In the genomic region with DNA sequence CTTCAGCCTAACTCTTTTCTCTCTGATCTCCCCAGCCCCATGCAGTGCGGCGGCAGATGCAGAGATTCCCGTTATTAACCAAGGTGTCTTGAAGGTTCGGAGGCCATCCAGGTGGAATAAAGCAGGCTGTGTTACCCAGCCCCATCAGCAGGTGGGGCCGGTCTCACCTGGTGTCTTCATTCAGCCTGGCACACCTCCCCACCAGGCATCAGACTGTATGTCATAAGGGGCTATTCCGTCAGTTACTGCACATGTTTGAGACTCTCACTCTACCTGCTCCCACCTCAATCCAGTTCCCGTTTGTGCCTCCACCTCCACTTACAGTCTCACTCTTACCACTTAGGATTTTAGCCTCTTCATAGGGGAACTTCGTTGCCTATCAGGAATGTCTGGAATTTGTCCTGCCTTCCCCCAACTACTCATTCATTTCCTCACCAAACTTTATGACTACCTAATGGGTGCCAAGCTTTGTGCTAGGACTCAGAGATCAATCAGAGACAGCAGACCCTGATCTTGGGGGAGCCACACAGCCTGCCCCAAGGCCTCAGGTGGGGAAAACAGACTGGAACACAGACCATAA, we compare ENCODE assay signal across 1 cellular context.
A peak's percentile ranks its signal among the peaks of the same experiment; 100 is the strongest.
TF ChIP-seq lines count a peak whose summit lies in the region.

No MANE protein-coding gene starts in this region.

TF ChIP-seq in HepG2, 621 proteins besides CTCF, POLR2A, EP300 and RAD21 (continued from another document and continues in another):
- TF ChIP-seq HDAC2 (CRISPR knock-in tag; IDR thresholded peaks at IDR 0.05) (peak; percentile 42; the same call in 1 of the 2 replicates), RARA (CRISPR knock-in tag; IDR thresholded peaks at IDR 0.05) (no peak), NFE2 (CRISPR knock-in tag; IDR thresholded peaks at IDR 0.05) (no peak), ZNF616 (CRISPR knock-in tag; IDR thresholded peaks at IDR 0.05; ENCODE audit: low read depth) (no peak), ZNF749 (CRISPR knock-in tag; IDR thresholded peaks at IDR 0.05; ENCODE audit: borderline replicate concordance) (no peak), KMT2A (CRISPR knock-in tag; IDR thresholded peaks at IDR 0.05) (0 out of 2 replicates have a peak, but pooled peaks have one; percentile 51), ZSCAN21 (CRISPR knock-in tag; IDR thresholded peaks at IDR 0.05; ENCODE audit: borderline replicate concordance) (no peak), GZF1 (CRISPR knock-in tag; IDR thresholded peaks at IDR 0.05) (no peak), ZSCAN9 (CRISPR knock-in tag; IDR thresholded peaks at IDR 0.05; ENCODE audit: borderline replicate concordance) (peak; percentile 18; the same call in 1 of the 2 replicates), RNF2 (conservative IDR thresholded peaks at IDR 0.05; ENCODE audit: low read depth) (no peak), SALL1 (CRISPR knock-in tag; IDR thresholded peaks at IDR 0.05) (0 out of 2 replicates have a peak, but pooled peaks have one; percentile 33), ARNTL (CRISPR knock-in tag; IDR thresholded peaks at IDR 0.05) (0 out of 2 replicates have a peak, but pooled peaks have one; percentile 33), RCOR2 (CRISPR knock-in tag; IDR thresholded peaks at IDR 0.05) (peak; percentile 30; the same call in 1 of the 2 replicates), ZNF570 (CRISPR knock-in tag; IDR thresholded peaks at IDR 0.05; ENCODE audit: borderline replicate concordance) (no peak), MAFG (CRISPR knock-in tag; IDR thresholded peaks at IDR 0.05) (no peak), ZZZ3 (CRISPR knock-in tag; IDR thresholded peaks at IDR 0.05; ENCODE audit: borderline replicate concordance) (no peak), ZSCAN25 (CRISPR knock-in tag; IDR thresholded peaks at IDR 0.05) (no peak), ZNF768 (CRISPR knock-in tag; IDR thresholded peaks at IDR 0.05) (0 out of 2 replicates have a peak, but pooled peaks have one; percentile 26), KAT8 (CRISPR knock-in tag; IDR thresholded peaks at IDR 0.05) (no peak), ZNF605 (CRISPR knock-in tag; IDR thresholded peaks at IDR 0.05) (0 out of 2 replicates have a peak, but pooled peaks have one; percentile 23), FOXA3 (CRISPR knock-in tag; IDR thresholded peaks at IDR 0.05) (0 out of 2 replicates have a peak, but pooled peaks have one; percentile 21), KMT2B (CRISPR knock-in tag; IDR thresholded peaks at IDR 0.05) (no peak), ZMYM2 (CRISPR knock-in tag; IDR thresholded peaks at IDR 0.05) (peak; percentile 72), ZNF687 (CRISPR knock-in tag; IDR thresholded peaks at IDR 0.05) (peak; percentile 32; the same call in 1 of the 2 replicates), ZBTB38 (CRISPR knock-in tag; IDR thresholded peaks at IDR 0.05) (peak; percentile 75; the same call in 1 of the 2 replicates), FOXP1 (IDR thresholded peaks at IDR 0.05) (no peak), FOXP1 (CRISPR knock-in tag; IDR thresholded peaks at IDR 0.05) (no peak), ZSCAN12 (CRISPR knock-in tag; IDR thresholded peaks at IDR 0.05) (no peak), ZNF567 (CRISPR knock-in tag; IDR thresholded peaks at IDR 0.05; ENCODE audit: borderline replicate concordance) (no peak), TEAD3 (CRISPR knock-in tag; optimal IDR thresholded peaks at IDR 0.05; ENCODE audit: borderline replicate concordance) (peak; percentile 53), MLLT10 (CRISPR knock-in tag; IDR thresholded peaks at IDR 0.05) (no peak), ARID5B (CRISPR knock-in tag; IDR thresholded peaks at IDR 0.05) (peak; percentile 59), ZNF10 (CRISPR knock-in tag; IDR thresholded peaks at IDR 0.05; ENCODE audit: borderline replicate concordance, low read depth) (no peak), ZMYM3 (CRISPR knock-in tag; IDR thresholded peaks at IDR 0.05) (peak; percentile 51), PCBP1 (IDR thresholded peaks at IDR 0.05; ENCODE audit: borderline replicate concordance, low read depth, low read length) (no peak), HOXA3 (CRISPR knock-in tag; IDR thresholded peaks at IDR 0.05) (no peak), ZFP90 (CRISPR knock-in tag; IDR thresholded peaks at IDR 0.05; ENCODE audit: borderline replicate concordance) (no peak), PHB2 (IDR thresholded peaks at IDR 0.05; ENCODE audit: partially characterized antibody) (no peak), CREB1 (IDR thresholded peaks at IDR 0.05) (no peak), CREB1 (CRISPR knock-in tag; IDR thresholded peaks at IDR 0.05) (peak; percentile 44; the same call in 1 of the 2 replicates), HDAC1 (CRISPR knock-in tag; IDR thresholded peaks at IDR 0.05) (no peak), FOSL1 (CRISPR knock-in tag; IDR thresholded peaks at IDR 0.05; ENCODE audit: borderline replicate concordance) (no peak), FOSL2 (CRISPR knock-in tag; IDR thresholded peaks at IDR 0.05) (peak; percentile 23; the same call in 1 of the 2 replicates), MTF1 (CRISPR knock-in tag; IDR thresholded peaks at IDR 0.05) (no peak)
- TF ChIP-seq, protein P1, sequence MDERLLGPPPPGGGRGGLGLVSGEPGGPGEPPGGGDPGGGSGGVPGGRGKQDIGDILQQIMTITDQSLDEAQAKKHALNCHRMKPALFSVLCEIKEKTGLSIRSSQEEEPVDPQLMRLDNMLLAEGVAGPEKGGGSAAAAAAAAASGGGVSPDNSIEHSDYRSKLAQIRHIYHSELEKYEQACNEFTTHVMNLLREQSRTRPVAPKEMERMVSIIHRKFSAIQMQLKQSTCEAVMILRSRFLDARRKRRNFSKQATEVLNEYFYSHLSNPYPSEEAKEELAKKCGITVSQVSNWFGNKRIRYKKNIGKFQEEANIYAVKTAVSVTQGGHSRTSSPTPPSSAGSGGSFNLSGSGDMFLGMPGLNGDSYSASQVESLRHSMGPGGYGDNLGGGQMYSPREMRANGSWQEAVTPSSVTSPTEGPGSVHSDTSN (CRISPR knock-in tag; IDR thresholded peaks at IDR 0.05), result no peak
- TF ChIP-seq, protein P2, sequence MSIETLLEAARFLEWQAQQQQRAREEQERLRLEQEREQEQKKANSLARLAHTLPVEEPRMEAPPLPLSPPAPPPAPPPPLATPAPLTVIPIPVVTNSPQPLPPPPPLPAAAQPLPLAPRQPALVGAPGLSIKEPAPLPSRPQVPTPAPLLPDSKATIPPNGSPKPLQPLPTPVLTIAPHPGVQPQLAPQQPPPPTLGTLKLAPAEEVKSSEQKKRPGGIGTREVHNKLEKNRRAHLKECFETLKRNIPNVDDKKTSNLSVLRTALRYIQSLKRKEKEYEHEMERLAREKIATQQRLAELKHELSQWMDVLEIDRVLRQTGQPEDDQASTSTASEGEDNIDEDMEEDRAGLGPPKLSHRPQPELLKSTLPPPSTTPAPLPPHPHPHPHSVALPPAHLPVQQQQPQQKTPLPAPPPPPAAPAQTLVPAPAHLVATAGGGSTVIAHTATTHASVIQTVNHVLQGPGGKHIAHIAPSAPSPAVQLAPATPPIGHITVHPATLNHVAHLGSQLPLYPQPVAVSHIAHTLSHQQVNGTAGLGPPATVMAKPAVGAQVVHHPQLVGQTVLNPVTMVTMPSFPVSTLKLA (IDR thresholded peaks at IDR 0.05), result no peak
- TF ChIP-seq, protein P3, sequence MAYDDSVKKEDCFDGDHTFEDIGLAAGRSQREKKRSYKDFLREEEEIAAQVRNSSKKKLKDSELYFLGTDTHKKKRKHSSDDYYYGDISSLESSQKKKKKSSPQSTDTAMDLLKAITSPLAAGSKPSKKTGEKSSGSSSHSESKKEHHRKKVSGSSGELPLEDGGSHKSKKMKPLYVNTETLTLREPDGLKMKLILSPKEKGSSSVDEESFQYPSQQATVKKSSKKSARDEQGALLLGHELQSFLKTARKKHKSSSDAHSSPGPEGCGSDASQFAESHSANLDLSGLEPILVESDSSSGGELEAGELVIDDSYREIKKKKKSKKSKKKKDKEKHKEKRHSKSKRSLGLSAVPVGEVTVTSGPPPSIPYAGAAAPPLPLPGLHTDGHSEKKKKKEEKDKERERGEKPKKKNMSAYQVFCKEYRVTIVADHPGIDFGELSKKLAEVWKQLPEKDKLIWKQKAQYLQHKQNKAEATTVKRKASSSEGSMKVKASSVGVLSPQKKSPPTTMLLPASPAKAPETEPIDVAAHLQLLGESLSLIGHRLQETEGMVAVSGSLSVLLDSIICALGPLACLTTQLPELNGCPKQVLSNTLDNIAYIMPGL (CRISPR knock-in tag; IDR thresholded peaks at IDR 0.05; ENCODE audit: borderline replicate concordance in 1 of 2, low read depth in 1 of 2), result 0 out of 4 replicates have a peak, but pooled peaks of 1 of the 2 experiments have one; percentile 32
- TF ChIP-seq, protein P4, sequence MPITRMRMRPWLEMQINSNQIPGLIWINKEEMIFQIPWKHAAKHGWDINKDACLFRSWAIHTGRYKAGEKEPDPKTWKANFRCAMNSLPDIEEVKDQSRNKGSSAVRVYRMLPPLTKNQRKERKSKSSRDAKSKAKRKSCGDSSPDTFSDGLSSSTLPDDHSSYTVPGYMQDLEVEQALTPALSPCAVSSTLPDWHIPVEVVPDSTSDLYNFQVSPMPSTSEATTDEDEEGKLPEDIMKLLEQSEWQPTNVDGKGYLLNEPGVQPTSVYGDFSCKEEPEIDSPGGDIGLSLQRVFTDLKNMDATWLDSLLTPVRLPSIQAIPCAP (CRISPR knock-in tag; IDR thresholded peaks at IDR 0.05; ENCODE audit: low read depth), result no peak
- TF ChIP-seq, protein P5, sequence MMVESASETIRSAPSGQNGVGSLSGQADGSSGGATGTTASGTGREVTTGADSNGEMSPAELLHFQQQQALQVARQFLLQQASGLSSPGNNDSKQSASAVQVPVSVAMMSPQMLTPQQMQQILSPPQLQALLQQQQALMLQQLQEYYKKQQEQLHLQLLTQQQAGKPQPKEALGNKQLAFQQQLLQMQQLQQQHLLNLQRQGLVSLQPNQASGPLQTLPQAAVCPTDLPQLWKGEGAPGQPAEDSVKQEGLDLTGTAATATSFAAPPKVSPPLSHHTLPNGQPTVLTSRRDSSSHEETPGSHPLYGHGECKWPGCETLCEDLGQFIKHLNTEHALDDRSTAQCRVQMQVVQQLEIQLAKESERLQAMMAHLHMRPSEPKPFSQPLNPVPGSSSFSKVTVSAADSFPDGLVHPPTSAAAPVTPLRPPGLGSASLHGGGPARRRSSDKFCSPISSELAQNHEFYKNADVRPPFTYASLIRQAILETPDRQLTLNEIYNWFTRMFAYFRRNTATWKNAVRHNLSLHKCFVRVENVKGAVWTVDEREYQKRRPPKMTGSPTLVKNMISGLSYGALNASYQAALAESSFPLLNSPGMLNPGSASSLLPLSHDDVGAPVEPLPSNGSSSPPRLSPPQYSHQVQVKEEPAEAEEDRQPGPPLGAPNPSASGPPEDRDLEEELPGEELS (CRISPR knock-in tag; IDR thresholded peaks at IDR 0.05), result 0 out of 2 replicates have a peak, but pooled peaks have one; percentile 37
- TF ChIP-seq, protein P6, sequence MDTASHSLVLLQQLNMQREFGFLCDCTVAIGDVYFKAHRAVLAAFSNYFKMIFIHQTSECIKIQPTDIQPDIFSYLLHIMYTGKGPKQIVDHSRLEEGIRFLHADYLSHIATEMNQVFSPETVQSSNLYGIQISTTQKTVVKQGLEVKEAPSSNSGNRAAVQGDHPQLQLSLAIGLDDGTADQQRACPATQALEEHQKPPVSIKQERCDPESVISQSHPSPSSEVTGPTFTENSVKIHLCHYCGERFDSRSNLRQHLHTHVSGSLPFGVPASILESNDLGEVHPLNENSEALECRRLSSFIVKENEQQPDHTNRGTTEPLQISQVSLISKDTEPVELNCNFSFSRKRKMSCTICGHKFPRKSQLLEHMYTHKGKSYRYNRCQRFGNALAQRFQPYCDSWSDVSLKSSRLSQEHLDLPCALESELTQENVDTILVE (CRISPR knock-in tag; IDR thresholded peaks at IDR 0.05), result 0 out of 2 replicates have a peak, but pooled peaks have one; percentile 2
